ENCODE assay signal across 14 cellular contexts in genomic region chr5:109718216-109718615, GRCh38.
"Had no signal": no experiment of that assay in that cellular context is flagged by ENCODE, and none has a peak within 500 bp of the region (broad histone marks: within the 10 kb centered on the region; RNA-seq: fewer than 3 reads in every experiment).

No MANE protein-coding gene starts in this region.

- ATAC-seq: activated CD8-positive, alpha-beta T cell treated with anti-CD3 and anti-CD28 coated beads for 36 hours; activated T-cell treated with anti-CD3 and anti-CD28 coated beads, Interleukin-2, amount 50 U/mL, for 4 hours; sciatic nerve; upper lobe of right lung; WTC11 had no signal

- DNase-seq: activated CD4-positive, alpha-beta T cell treated with anti-CD3 and anti-CD28 coated beads for 4 hours; activated CD8-positive, alpha-beta T cell treated with anti-CD3 and anti-CD28 coated beads for 36 hours; activated effector memory CD4-positive, alpha-beta T cell treated with anti-CD3 and anti-CD28 coated beads, Interleukin-2, amount 50 U/mL, for 16 hours; activated T-cell treated with anti-CD3 and anti-CD28 coated beads, Interleukin-2, amount 50 U/mL, for 4 hours; amniotic stem cell; caudate nucleus; esophagus squamous epithelium; hippocampal formation; kidney; occipital lobe; stimulated activated CD4-positive, alpha-beta T cell treated with anti-CD3 and anti-CD28 coated beads, Interleukin-1b, Interleukin-23, amount 100 ng/mL, for 48 hours; upper lobe of right lung had no signal
